In the genomic region with DNA sequence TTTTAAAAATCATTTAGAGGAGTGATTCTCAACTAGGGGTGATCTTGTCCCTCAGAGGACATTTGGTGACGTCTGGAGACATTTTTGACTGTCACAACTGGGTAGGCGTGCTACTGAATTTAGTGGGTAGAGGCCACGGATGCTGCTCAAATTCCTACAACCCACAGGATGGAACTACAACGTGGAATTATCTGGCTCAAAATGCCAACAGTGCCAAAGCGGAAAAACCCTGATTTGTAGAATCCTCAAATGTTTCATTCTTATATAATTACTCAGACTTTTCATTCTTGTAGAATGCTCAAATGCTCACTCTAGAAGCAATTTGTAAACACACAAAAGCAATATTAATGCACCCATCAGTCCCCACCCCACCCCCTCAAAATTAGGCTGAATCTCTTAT, we compare ENCODE assay signal across 18 cellular contexts.
A peak's percentile ranks its signal among the peaks of the same experiment; 100 is the strongest.
DNase-seq lines count a peak whose midpoint lies in the region; ATAC-seq, FAIRE-seq and TF ChIP-seq lines count a peak whose summit lies in the region.
"Had no signal": no experiment of that assay in that cellular context is flagged by ENCODE, and none has a peak within 500 bp of the region (broad histone marks: within the 10 kb centered on the region; RNA-seq: fewer than 3 reads in every experiment).

No MANE protein-coding gene starts in this region.

- no peak for FAIRE-seq in frontal cortex (lab: Jason Lieb, UNC)

- H3K4me3 ChIP-seq in fibroblast of mammary gland (ENCODE audit: control insufficient read depth, low read depth, low read length), result no peak overlapping the region
- H3K4me3 ChIP-seq: right lobe of liver had no signal

- intact Hi-C loops in sciatic nerve (cut with DNase I), result no loop called here

- TF ChIP-seq CTCF in VCaP (conservative IDR thresholded peaks at IDR 0.05) (no peak), fibroblast of mammary gland (conservative IDR thresholded peaks at IDR 0.05; ENCODE audit: control insufficient read depth, insufficient read depth, low read depth, low read length) (no peak)

- H3K27ac ChIP-seq in VCaP, result peak overlapping the region; percentile 76
- H3K27ac ChIP-seq: right lobe of liver had no signal

- DNase-seq in GM04504 (ENCODE audit: low read depth) (peak; percentile 28), fibroblast of mammary gland (ENCODE audit: low read depth) (peak; percentile 49), sciatic nerve (ENCODE audit: low spot score) (peak; percentile 35), NCI-H82 treated with DMSO at 0.1 percent for 48 hours (lab: John Stamatoyannopoulos, UW; ENCODE audit: unreplicated experiment) (no peak), frontal cortex (ENCODE audit: low spot score in 2 of 2) (no peak), GOT3 (lab: John Stamatoyannopoulos, UW) (no peak)
- DNase-seq: activated CD4-positive, alpha-beta memory T cell treated with anti-CD3 and anti-CD28 coated beads for 36 hours; activated effector memory CD4-positive, alpha-beta T cell treated with anti-CD3 and anti-CD28 coated beads, Interleukin-2, amount 50 U/mL, for 16 hours; CD8-positive, alpha-beta T cell; cerebellar nuclear complex; naive B cell; NCI-H1436; NCI-H510A treated with DMSO at 0.1 percent for 48 hours; right lobe of liver; RPMI8226; T-helper 9 cell had no signal

- no peak for ATAC-seq in sciatic nerve
- no peak for ATAC-seq in GM18858 (IDR thresholded peaks at IDR 0.05; ENCODE audit: unreplicated experiment)
- ATAC-seq: CD8-positive, alpha-beta T cell; right lobe of liver had no signal

Comparison
In these comparisons a context has a peak if more than half of its experiments do, and no peak if none do; other contexts are left out.
1. DNase-seq: peak in GM04504 (single experiment), fibroblast of mammary gland (single experiment) and sciatic nerve (single experiment); none in NCI-H82 treated with DMSO at 0.1 percent for 48 hours (single experiment), frontal cortex (0 of 2) and GOT3 (single experiment).